In genomic region chr11:7578276-7578955, GRCh38 we compare ENCODE assay signal across 9 cellular contexts.
A peak's percentile ranks its signal among the peaks of the same experiment; 100 is the strongest.
DNase-seq lines count a peak whose midpoint lies in the region; ATAC-seq and TF ChIP-seq lines count a peak whose summit lies in the region.
"Had no signal": no experiment of that assay in that cellular context is flagged by ENCODE, and none has a peak within 500 bp of the region (broad histone marks: within the 10 kb centered on the region; RNA-seq: fewer than 3 reads in every experiment).

No MANE protein-coding gene starts in this region.

- H3K27ac Mint-ChIP-seq in GM23338: peak overlapping the region; percentile 94
- peak overlapping the region; percentile 42 to 52 for H3K27ac Mint-ChIP-seq in natural killer cell treated with Interleukin-12 subunit alpha and Interleukin-12 subunit beta and Interleukin-15 and Interleukin-18, amount 100 ng/mL, for 72 hours

- H3K27me3 ChIP-seq in GM23338 (ENCODE audit: insufficient read depth): no peaks in the 10 kb centered on the region

- H3K4me1 ChIP-seq in GM23338 (ENCODE audit: insufficient read depth): peaks cover 60% of the 10 kb centered on the region

- peaks cover 72% of the 10 kb centered on the region for H3K4me1 Mint-ChIP-seq in GM23338
- peaks cover 21 to 27% of the 10 kb centered on the region in 2 donors for H3K4me1 Mint-ChIP-seq in natural killer cell treated with Interleukin-12 subunit alpha and Interleukin-12 subunit beta and Interleukin-15 and Interleukin-18, amount 100 ng/mL, for 72 hours (ENCODE audit: low read depth in 2 of 2)

- peak overlapping the region; percentile 73 for H3K4me2 ChIP-seq in GM23338

- no peaks in the 10 kb centered on the region for H4K20me1 ChIP-seq in GM23338 (replicated peaks; ENCODE audit: insufficient read depth)

- no peak for ATAC-seq in GM23338
- ATAC-seq in natural killer cell treated with Interleukin-12 subunit alpha and Interleukin-12 subunit beta and Interleukin-15 and Interleukin-18, amount 100 ng/mL, for 72 hours: no peak

- H3K4me3 Mint-ChIP-seq in GM23338: peak overlapping the region; percentile 26
- peak overlapping the region; percentile 70 for H3K4me3 Mint-ChIP-seq in natural killer cell treated with Interleukin-12 subunit alpha and Interleukin-12 subunit beta and Interleukin-15 and Interleukin-18, amount 100 ng/mL, for 72 hours

- no peaks in the 10 kb centered on the region for H3K36me3 ChIP-seq in GM23338 (ENCODE audit: insufficient read depth)

- peaks cover 18% of the 10 kb centered on the region for H3K27me3 Mint-ChIP-seq in GM23338 (ENCODE audit: insufficient read depth, low read depth, poor library complexity)
- peaks cover 13 to 29% of the 10 kb centered on the region in 2 donors for H3K27me3 Mint-ChIP-seq in natural killer cell treated with Interleukin-12 subunit alpha and Interleukin-12 subunit beta and Interleukin-15 and Interleukin-18, amount 100 ng/mL, for 72 hours

- no peaks in the 10 kb centered on the region for H3K36me3 Mint-ChIP-seq in GM23338 (ENCODE audit: low read depth)
- H3K36me3 Mint-ChIP-seq in natural killer cell treated with Interleukin-12 subunit alpha and Interleukin-12 subunit beta and Interleukin-15 and Interleukin-18, amount 100 ng/mL, for 72 hours: no peaks in the 10 kb centered on the region

- no peaks in the 10 kb centered on the region for H3K79me2 ChIP-seq in GM23338 (replicated peaks; ENCODE audit: insufficient read depth)

- H2AFZ ChIP-seq in GM23338: no peak overlapping the region

- TF ChIP-seq CTCF in 22Rv1 (IDR thresholded peaks at IDR 0.05) (no peak), GM23338 (conservative IDR thresholded peaks at IDR 0.05; ENCODE audit: low read depth in 2 of 2) (no peak)

- 0 out of 2 replicates have a peak, but pooled peaks cover 3% of the 10 kb centered on the region for H3K9me2 ChIP-seq in GM23338 (ENCODE audit: insufficient read depth)

- DNase-seq in GM23338 (ENCODE audit: low spot score) (no peak), NOMO-1 (lab: John Stamatoyannopoulos, UW; ENCODE audit: unreplicated experiment in 2 of 2) (no peak), NCI-H748 treated with DMSO at 0.1 percent for 48 hours (lab: John Stamatoyannopoulos, UW) (no peak), SW 1271 (lab: John Stamatoyannopoulos, UW) (no peak), GOT3 (lab: John Stamatoyannopoulos, UW) (no peak)
- DNase-seq in natural killer cell treated with Interleukin-12 subunit alpha and Interleukin-12 subunit beta and Interleukin-15 and Interleukin-18, amount 100 ng/mL, for 72 hours (ENCODE audit: low spot score): no peak
- DNase-seq: NCI-H146 had no signal

- H3K4me3 ChIP-seq in GM23338: peak overlapping the region; percentile 25; the same call in 1 of the 2 replicates

- no peaks in the 10 kb centered on the region for H3K9me3 Mint-ChIP-seq in GM23338
- no peaks in the 10 kb centered on the region for H3K9me3 Mint-ChIP-seq in natural killer cell treated with Interleukin-12 subunit alpha and Interleukin-12 subunit beta and Interleukin-15 and Interleukin-18, amount 100 ng/mL, for 72 hours

- H3F3A ChIP-seq in GM23338 (replicated peaks; ENCODE audit: low read depth): 0 out of 2 replicates have a peak, but pooled peaks cover 6% of the 10 kb centered on the region

- H3K27ac ChIP-seq in 22Rv1: 0 out of 2 replicates have a peak overlapping the region, but pooled peaks have one; percentile 34
- peak overlapping the region; percentile 93 for H3K27ac ChIP-seq in GM23338 (ENCODE audit: low read depth)
- peak overlapping the region; percentile 99 for H3K27ac ChIP-seq in cingulate gyrus (ENCODE audit: low read depth, low read length)

TF ChIP-seq in GM23338, 12 proteins besides CTCF, POLR2A, EP300 and RAD21:
- TF ChIP-seq EZH2phosphoT487 (IDR thresholded peaks at IDR 0.05; ENCODE audit: unreplicated experiment): no peak
- no peak for TF ChIP-seq STAT1 (IDR thresholded peaks at IDR 0.05; ENCODE audit: unreplicated experiment)
- TF ChIP-seq ZNF331 (CRISPR knock-in tag; IDR thresholded peaks at IDR 0.05; ENCODE audit: low read depth): no peak
- no peak for TF ChIP-seq ZNF114 (CRISPR knock-in tag; IDR thresholded peaks at IDR 0.05)
- no peak for TF ChIP-seq ETS1 (IDR thresholded peaks at IDR 0.05)
- no peak for TF ChIP-seq REST (IDR thresholded peaks at IDR 0.05; ENCODE audit: unreplicated experiment)

Comparison
In these comparisons a context has a peak if more than half of its experiments do, and no peak if none do; other contexts are left out.
1. H3K27ac ChIP-seq: peak in every context shown above with its lines; median percentile 99 in cingulate gyrus; 93 in GM23338; 34 in 22Rv1.